Comparison of ENCODE assay signal across 8 cellular contexts in genomic region chr1:27536767-27537166, GRCh38. TPM values are rescaled to one million over a fixed set of nuclear protein-coding genes. Genes with fewer than 3 reads are reported as not detected.
DNase-seq lines count a peak whose midpoint lies in the region; ATAC-seq lines count a peak whose summit lies in the region.

No MANE protein-coding gene starts in this region.

- no peak overlapping the region for H3K14ac ChIP-seq in neuronal stem cell (ENCODE audit: low read length)

- no peak overlapping the region for H4K91ac ChIP-seq in neuronal stem cell (ENCODE audit: low read depth, low read length, poor library complexity)

- peak overlapping the region; percentile 77 for H2BK5ac ChIP-seq in neuronal stem cell (ENCODE audit: low read length)

- H3K27me3 Mint-ChIP-seq in CD4-positive, CD25-positive, alpha-beta regulatory T cell = no peaks in the 10 kb centered on the region

- H2BK120ac ChIP-seq in neuronal stem cell (ENCODE audit: low read depth, low read length) = peak overlapping the region; percentile 48

- H3K9me3 ChIP-seq in CD4-positive, CD25-positive, alpha-beta regulatory T cell (ENCODE audit: control insufficient read depth in 2 of 2, low read length in 2 of 2) = no peaks in the 10 kb centered on the region
- H3K9me3 ChIP-seq in neuronal stem cell (replicated peaks in 1 of 2; ENCODE audit: control insufficient read depth in 2 of 2, insufficient read depth in 1 of 2, low read depth in 1 of 2, low read length in 2 of 2) = no peaks in the 10 kb centered on the region

- peaks cover 7% of the 10 kb centered on the region for H3K79me1 ChIP-seq in neuronal stem cell (ENCODE audit: low read depth, low read length)

- no peak for DNase-seq in CD4-positive, CD25-positive, alpha-beta regulatory T cell
- DNase-seq in NCI-H524 treated with DMSO at 0.1 percent for 48 hours (lab: John Stamatoyannopoulos, UW) = peak; percentile 26
- peak; percentile 75 for DNase-seq in fibroblast of gingiva (ENCODE audit: low read depth)
- DNase-seq in neuronal stem cell (ENCODE audit: low spot score) = peak; percentile 45
- no peak for DNase-seq in SW 1271 (lab: John Stamatoyannopoulos, UW)
- no peak for DNase-seq in NCI-H774 (lab: John Stamatoyannopoulos, UW)
- DNase-seq in activated naive CD4-positive, alpha-beta T cell treated with Interleukin-2 at 50 U/mL for 16 hours = no peak
- no peak for DNase-seq in HPDE6-E6E7 (ENCODE audit: extremely low spot score)

- H3K4ac ChIP-seq in neuronal stem cell (ENCODE audit: low read length) = no peak overlapping the region

- no peak overlapping the region for H3K9ac ChIP-seq in neuronal stem cell (ENCODE audit: low read depth, low read length, poor library complexity)

- no peaks in the 10 kb centered on the region for H3K27me3 ChIP-seq in CD4-positive, CD25-positive, alpha-beta regulatory T cell (ENCODE audit: control insufficient read depth, insufficient read depth, low read length)
- no peaks in the 10 kb centered on the region for H3K27me3 ChIP-seq in neuronal stem cell (ENCODE audit: control insufficient read depth in 3 of 3, insufficient read depth in 3 of 3, low read depth in 1 of 3, low read length in 3 of 3)

- peak overlapping the region; percentile 71 for H2BK15ac ChIP-seq in neuronal stem cell (ENCODE audit: low read length)

- no CpG with 5 or more reads among the region's 11 CpGs for WGBS in neuronal stem cell (ENCODE audit: extremely low coverage in 2 of 2, insufficient read length in 2 of 2, insufficient replicate concordance in 1 of 2), 2 donors

- H3K27ac Mint-ChIP-seq in CD4-positive, CD25-positive, alpha-beta regulatory T cell = peak overlapping the region in 2 of 3 donors; percentile 62 to 71

- peak overlapping the region; percentile 30 for H3K4me2 ChIP-seq in neuronal stem cell (ENCODE audit: insufficient read depth, low read length, poor library complexity, severe bottlenecking)

- no peak overlapping the region for H3K23ac ChIP-seq in neuronal stem cell (ENCODE audit: low read depth, low read length, poor library complexity)

- H3K36me3 Mint-ChIP-seq in CD4-positive, CD25-positive, alpha-beta regulatory T cell = peaks cover 16% of the 10 kb centered on the region

- H3K4me1 Mint-ChIP-seq in CD4-positive, CD25-positive, alpha-beta regulatory T cell = peaks cover 0 to 16% (median 3%) of the 10 kb centered on the region in 4 donors

- H4K8ac ChIP-seq in neuronal stem cell (ENCODE audit: low read depth, low read length) = no peak overlapping the region

- H3K4me3 ChIP-seq in CD4-positive, CD25-positive, alpha-beta regulatory T cell (ENCODE audit: low read depth, low read length) = no peak overlapping the region
- H3K4me3 ChIP-seq in neuronal stem cell (ENCODE audit: low read length in 2 of 2) = no peak overlapping the region

- H3K9me3 Mint-ChIP-seq in CD4-positive, CD25-positive, alpha-beta regulatory T cell = no peaks in the 10 kb centered on the region

- H2AK5ac ChIP-seq in neuronal stem cell (ENCODE audit: low read depth, low read length) = peak overlapping the region; percentile 97

- ATAC-seq in CD4-positive, CD25-positive, alpha-beta regulatory T cell (ENCODE audit: low read depth in 2 of 2) = no peak

- no peak overlapping the region for H3K4me3 Mint-ChIP-seq in CD4-positive, CD25-positive, alpha-beta regulatory T cell

- peaks cover 6% of the 10 kb centered on the region for H3K36me3 ChIP-seq in CD4-positive, CD25-positive, alpha-beta regulatory T cell (ENCODE audit: control insufficient read depth, insufficient read depth, low read length)
- peaks cover 15 to 76% of the 10 kb centered on the region in 2 donors for H3K36me3 ChIP-seq in neuronal stem cell (replicated peaks in 1 of 2; ENCODE audit: control insufficient read depth in 2 of 2, insufficient read depth in 2 of 2, low read length in 2 of 2)

- H3K4me1 ChIP-seq in CD4-positive, CD25-positive, alpha-beta regulatory T cell (ENCODE audit: control insufficient read depth, insufficient read depth, low read length, poor library complexity, severe bottlenecking) = peaks cover 7% of the 10 kb centered on the region
- peaks cover 22 to 27% of the 10 kb centered on the region in 2 donors for H3K4me1 ChIP-seq in neuronal stem cell (ENCODE audit: control insufficient read depth in 2 of 2, insufficient read depth in 1 of 2, low read depth in 1 of 2, low read length in 2 of 2)

- H3K27ac ChIP-seq in CD4-positive, CD25-positive, alpha-beta regulatory T cell (ENCODE audit: insufficient read depth, low read length, poor library complexity, severe bottlenecking) = no peak overlapping the region
- H3K27ac ChIP-seq in neuronal stem cell (replicated peaks; ENCODE audit: low read length) = peak overlapping the region; percentile 79

- H2AFZ ChIP-seq in neuronal stem cell (ENCODE audit: low read length) = no peak overlapping the region

- no peak overlapping the region for H2BK12ac ChIP-seq in neuronal stem cell (ENCODE audit: low read length)

- peak overlapping the region; percentile 94 for H3K18ac ChIP-seq in neuronal stem cell (ENCODE audit: low read length)

RNA-seq across cellular contexts. Expression of gene WASF2, which starts 46.8 kb away (rescaled TPM):
- total RNA-seq in CD4-positive, CD25-positive, alpha-beta regulatory T cell = 175 TPM
- polyA plus RNA-seq in CD4-positive, CD25-positive, alpha-beta regulatory T cell = 10 to 100 TPM; 55.3 to 85.3 (median 61.8) TPM
- polyA plus RNA-seq in neuronal stem cell (2013, experiment 1 of 2) = 44.1 TPM
- 45.8 TPM for polyA plus RNA-seq in neuronal stem cell (2013, experiment 2 of 2)

Comparison
In these comparisons a context has a peak if more than half of its experiments do, and no peak if none do; other contexts are left out.
1. DNase-seq: peak in NCI-H524 treated with DMSO at 0.1 percent for 48 hours (single experiment), fibroblast of gingiva (single experiment) and neuronal stem cell (single experiment); none in CD4-positive, CD25-positive, alpha-beta regulatory T cell (0 of 3), SW 1271 (0 of 2), NCI-H774 (single experiment), activated naive CD4-positive, alpha-beta T cell treated with Interleukin-2 at 50 U/mL for 16 hours (single experiment) and HPDE6-E6E7 (single experiment).